ENCODE assay signal across 21 cellular contexts in genomic region chr4:181701911-181702310, GRCh38.
"Had no signal": no experiment of that assay in that cellular context is flagged by ENCODE, and none has a peak within 500 bp of the region (broad histone marks: within the 10 kb centered on the region; RNA-seq: fewer than 3 reads in every experiment).

No MANE protein-coding gene starts in this region.

- H3K27me3 ChIP-seq: colonic mucosa, esophagus muscularis mucosa, neutrophil, pancreas, thyroid gland had no signal

- H3K4me3 Mint-ChIP-seq: activated naive CD8-positive, alpha-beta T cell treated with anti-CD3 and anti-CD28 coated beads, Interleukin-2, amount 10 ng/mL, durations not matched to agents 7 days and 5 days; memory B cell; nephron; stimulated activated naive CD8-positive, alpha-beta T cell treated with anti-CD3 and anti-CD28 coated beads, Interleukin-15, Interleukin-2, amounts not matched to agents 100 ng/mL and 50 ng/mL, for 24 hours; WTC11 had no signal

- H3K4me1 ChIP-seq: colonic mucosa, esophagus muscularis mucosa, pancreas, thyroid gland had no signal

- H3K4me3 ChIP-seq: colonic mucosa, esophagus muscularis mucosa, pancreas, thyroid gland had no signal

- DNase-seq: activated CD4-positive, alpha-beta T cell treated with anti-CD3 and anti-CD28 coated beads for 4 hours; activated CD4-positive, alpha-beta T cell treated with anti-CD3 and anti-CD28 coated beads, Interleukin-2, amount 50 U/mL, for 48 hours; activated CD8-positive, alpha-beta memory T cell treated with anti-CD3 and anti-CD28 coated beads, Interleukin-2, amount 50 U/mL, for 48 hours; activated naive CD4-positive, alpha-beta T cell treated with Interleukin-2 at 50 U/mL for 16 hours; activated naive CD8-positive, alpha-beta T cell treated with anti-CD3 and anti-CD28 coated beads, Interleukin-2, amount 10 ng/mL, durations not matched to agents 7 days and 5 days; activated T-cell treated with anti-CD3 and anti-CD28 coated beads, Interleukin-2, amount 50 U/mL, for 48 hours; amniotic stem cell; colonic mucosa; hypothalamus; pancreas; right cardiac atrium; stimulated activated CD4-positive, alpha-beta T cell treated with anti-CD3 and anti-CD28 coated beads, Interleukin-1b, Interleukin-23, amount 100 ng/mL, for 48 hours; thyroid gland had no signal

- FAIRE-seq: bronchial epithelial cell, frontal cortex, pancreas had no signal

- H3K4me1 Mint-ChIP-seq: activated naive CD8-positive, alpha-beta T cell treated with anti-CD3 and anti-CD28 coated beads, Interleukin-2, amount 10 ng/mL, durations not matched to agents 7 days and 5 days; memory B cell; nephron; WTC11 had no signal

- H3K9me3 Mint-ChIP-seq: memory B cell; nephron; stimulated activated naive CD8-positive, alpha-beta T cell treated with anti-CD3 and anti-CD28 coated beads, Interleukin-15, Interleukin-2, amounts not matched to agents 100 ng/mL and 50 ng/mL, for 24 hours; WTC11 had no signal

- ATAC-seq: pancreas, right cardiac atrium, WTC11 had no signal

- H3K36me3 ChIP-seq: colonic mucosa, esophagus muscularis mucosa, neutrophil, pancreas, thyroid gland had no signal

- H3K27ac ChIP-seq: colonic mucosa, esophagus muscularis mucosa, neutrophil, pancreas, thyroid gland had no signal

- H3K27ac Mint-ChIP-seq: activated naive CD8-positive, alpha-beta T cell treated with anti-CD3 and anti-CD28 coated beads, Interleukin-2, amount 10 ng/mL, durations not matched to agents 7 days and 5 days; memory B cell; nephron; stimulated activated naive CD8-positive, alpha-beta T cell treated with anti-CD3 and anti-CD28 coated beads, Interleukin-15, Interleukin-2, amounts not matched to agents 100 ng/mL and 50 ng/mL, for 24 hours; WTC11 had no signal

- H3K27me3 Mint-ChIP-seq: activated naive CD8-positive, alpha-beta T cell treated with anti-CD3 and anti-CD28 coated beads, Interleukin-2, amount 10 ng/mL, durations not matched to agents 7 days and 5 days; memory B cell; stimulated activated naive CD8-positive, alpha-beta T cell treated with anti-CD3 and anti-CD28 coated beads, Interleukin-15, Interleukin-2, amounts not matched to agents 100 ng/mL and 50 ng/mL, for 24 hours had no signal

- H3K9me3 ChIP-seq: colonic mucosa, esophagus muscularis mucosa, neutrophil, pancreas, thyroid gland had no signal

- H3K36me3 Mint-ChIP-seq: activated naive CD8-positive, alpha-beta T cell treated with anti-CD3 and anti-CD28 coated beads, Interleukin-2, amount 10 ng/mL, durations not matched to agents 7 days and 5 days; memory B cell; WTC11 had no signal
